Comparison of ENCODE assay signal across 28 cellular contexts in genomic region chr1:67607286-67607685, GRCh38.
"Had no signal": no experiment of that assay in that cellular context is flagged by ENCODE, and none has a peak within 500 bp of the region (broad histone marks: within the 10 kb centered on the region; RNA-seq: fewer than 3 reads in every experiment).

No MANE protein-coding gene starts in this region.

- H3K9ac ChIP-seq: neural progenitor cell, parathyroid adenoma had no signal

- H3K27me3 Mint-ChIP-seq: naive B cell, type B pancreatic cell had no signal

- DNase-seq: naive B cell; natural killer cell; nephron progenitor cell; occipital lobe; ovary; posterior cingulate gyrus; psoas muscle; right cardiac atrium; right lobe of liver; sigmoid colon; small intestine; stimulated activated CD4-positive, alpha-beta T cell treated with anti-CD3 and anti-CD28 coated beads, Interleukin-15, amount 100 ng/mL, for 24 hours; stimulated activated CD4-positive, alpha-beta T cell treated with anti-CD3 and anti-CD28 coated beads, Interleukin-2, amount 100 ng/mL, for 24 hours; stimulated activated CD4-positive, alpha-beta T cell treated with anti-CD3 and anti-CD28 coated beads, Interleukin-2, amount 100 ng/mL, for 48 hours; stimulated activated CD4-positive, alpha-beta T cell treated with anti-CD3 and anti-CD28 coated beads, Interleukin-4, amount 100 ng/mL, for 24 hours; stimulated activated naive B cell treated with anti-CD40 and anti-IgM and Interleukin-4, amounts not matched to agents 10 μg/mL and 1 μg/mL and 100 μg/mL, for 72 hours; stimulated activated naive CD4-positive, alpha-beta T cell treated with Interleukin-2 at 50 U/mL for 16 hours; stomach; thyroid gland; transverse colon; upper lobe of right lung; uterus had no signal

- H3K36me3 ChIP-seq: neural progenitor cell, ovary, right lobe of liver, sigmoid colon, stomach, thoracic aorta, thyroid gland, transverse colon, upper lobe of right lung, uterus had no signal

- H3K9me3 ChIP-seq: ovary, psoas muscle, right lobe of liver, sigmoid colon, stomach, thoracic aorta, thyroid gland, transverse colon, upper lobe of right lung, uterus had no signal

- H3K27ac ChIP-seq: neural progenitor cell, ovary, parathyroid adenoma, psoas muscle, right lobe of liver, sigmoid colon, stomach, thoracic aorta, thyroid gland, transverse colon, upper lobe of right lung, uterus had no signal

- H3K9me3 Mint-ChIP-seq: natural killer cell; neural progenitor cell; stimulated activated effector memory CD8-positive, alpha-beta T cell treated with anti-CD3 and anti-CD28 coated beads, Interleukin-12 subunit alpha, Interleukin-12 subunit beta, amount 100 ng/mL, for 72 hours had no signal

- H3K27ac Mint-ChIP-seq: naive B cell; natural killer cell; nephron progenitor cell; neural progenitor cell; progenitor cell of endocrine pancreas; stimulated activated effector memory CD8-positive, alpha-beta T cell treated with anti-CD3 and anti-CD28 coated beads, Interleukin-12 subunit alpha, Interleukin-12 subunit beta, amount 100 ng/mL, for 72 hours; stimulated activated naive B cell treated with anti-CD40 and anti-IgM and Interleukin-4, amounts not matched to agents 10 μg/mL and 1 μg/mL and 100 μg/mL, for 72 hours; type B pancreatic cell had no signal

- ATAC-seq: natural killer cell; psoas muscle; right cardiac atrium; right lobe of liver; stimulated activated effector memory CD8-positive, alpha-beta T cell treated with anti-CD3 and anti-CD28 coated beads, Interleukin-12 subunit alpha, Interleukin-12 subunit beta, amount 100 ng/mL, for 72 hours; stimulated activated naive B cell treated with anti-CD40 and anti-IgM and Interleukin-4, amounts not matched to agents 10 μg/mL and 1 μg/mL and 100 μg/mL, for 72 hours; upper lobe of right lung had no signal

- H3K4me3 ChIP-seq: neural progenitor cell, ovary, psoas muscle, right lobe of liver, sigmoid colon, stomach, thoracic aorta, thyroid gland, transverse colon, upper lobe of right lung, uterus had no signal

- FAIRE-seq: small intestine had no signal

- H3K36me3 Mint-ChIP-seq: naive B cell; natural killer cell; neural progenitor cell; stimulated activated effector memory CD8-positive, alpha-beta T cell treated with anti-CD3 and anti-CD28 coated beads, Interleukin-12 subunit alpha, Interleukin-12 subunit beta, amount 100 ng/mL, for 72 hours; stimulated activated naive B cell treated with anti-CD40 and anti-IgM and Interleukin-4, amounts not matched to agents 10 μg/mL and 1 μg/mL and 100 μg/mL, for 72 hours; type B pancreatic cell had no signal

- H3K4me1 ChIP-seq: parathyroid adenoma, psoas muscle, right lobe of liver, stomach, transverse colon, upper lobe of right lung, uterus had no signal

- H3K27me3 ChIP-seq: neural progenitor cell, ovary, right lobe of liver, sigmoid colon, stomach, thyroid gland, transverse colon, upper lobe of right lung, uterus had no signal

- H3K4me3 Mint-ChIP-seq: naive B cell; natural killer cell; nephron progenitor cell; neural progenitor cell; stimulated activated effector memory CD8-positive, alpha-beta T cell treated with anti-CD3 and anti-CD28 coated beads, Interleukin-12 subunit alpha, Interleukin-12 subunit beta, amount 100 ng/mL, for 72 hours; stimulated activated naive B cell treated with anti-CD40 and anti-IgM and Interleukin-4, amounts not matched to agents 10 μg/mL and 1 μg/mL and 100 μg/mL, for 72 hours; type B pancreatic cell had no signal

- H3K4me1 Mint-ChIP-seq: naive B cell; natural killer cell; stimulated activated effector memory CD8-positive, alpha-beta T cell treated with anti-CD3 and anti-CD28 coated beads, Interleukin-12 subunit alpha, Interleukin-12 subunit beta, amount 100 ng/mL, for 72 hours had no signal
